In the genomic region with DNA sequence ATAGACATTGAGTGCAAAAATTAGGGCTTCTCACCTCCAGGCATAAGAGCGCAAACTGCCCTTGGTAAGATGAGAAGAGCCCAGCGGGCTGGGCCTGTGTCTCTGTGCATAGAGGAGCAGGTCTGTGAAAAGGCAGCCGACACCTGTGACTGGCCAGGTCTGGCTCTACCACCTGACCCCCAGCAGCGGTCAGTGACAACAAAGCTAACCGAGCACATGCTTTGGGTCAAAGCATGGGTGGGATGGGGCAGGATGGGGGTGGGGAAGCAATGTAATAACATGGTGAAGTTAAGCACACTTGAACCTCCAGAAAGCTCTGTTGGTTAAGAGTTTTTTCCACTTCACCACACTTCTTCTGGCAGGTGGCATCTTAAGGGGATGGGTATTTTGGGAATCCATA, we compare ENCODE assay signal across 14 cellular contexts. TPM values are rescaled to one million over a fixed set of nuclear protein-coding genes. Genes with fewer than 3 reads are reported as not detected.
DNase-seq lines count a peak whose midpoint lies in the region; ATAC-seq, FAIRE-seq and TF ChIP-seq lines count a peak whose summit lies in the region.
"Had no signal": no experiment of that assay in that cellular context is flagged by ENCODE, and none has a peak within 500 bp of the region (broad histone marks: within the 10 kb centered on the region; RNA-seq: fewer than 3 reads in every experiment).

No MANE protein-coding gene starts in this region.

- ATAC-seq in effector memory CD8-positive, alpha-beta T cell (replicated peaks): no peak
- ATAC-seq in stimulated activated effector memory CD8-positive, alpha-beta T cell treated with anti-CD3 and anti-CD28 coated beads, Interleukin-12 subunit alpha, Interleukin-12 subunit beta, amount 100 ng/mL, for 72 hours: no peak
- no peak for ATAC-seq in GM19023 (IDR thresholded peaks at IDR 0.05; ENCODE audit: unreplicated experiment)
- ATAC-seq in GM19328 (IDR thresholded peaks at IDR 0.05; ENCODE audit: unreplicated experiment): no peak
- ATAC-seq: GM23338 had no signal

- no peaks in the 10 kb centered on the region for H3K9me3 ChIP-seq in CD8-positive, alpha-beta memory T cell (ENCODE audit: low read length)
- H3K9me3 ChIP-seq: BLaER1 treated with 17β-estradiol and CSF1 and Interleukin-3, amounts not matched to agents 10 nM and 100 nM; HAP-1 had no signal

- peaks cover 15% of the 10 kb centered on the region for H3K4me1 ChIP-seq in CD8-positive, alpha-beta memory T cell (ENCODE audit: insufficient read depth, low read length)

- no peak overlapping the region for H3K4me3 ChIP-seq in CD8-positive, alpha-beta memory T cell (ENCODE audit: low read length)
- H3K4me3 ChIP-seq: BLaER1 treated with 17β-estradiol and CSF1 and Interleukin-3, amounts not matched to agents 10 nM and 100 nM; GM23338; HAP-1 had no signal

- H3K36me3 Mint-ChIP-seq in CD8-positive, alpha-beta memory T cell: no peaks in the 10 kb centered on the region
- peaks cover 16% of the 10 kb centered on the region for H3K36me3 Mint-ChIP-seq in effector memory CD8-positive, alpha-beta T cell (ENCODE audit: insufficient read depth)
- no peaks in the 10 kb centered on the region for H3K36me3 Mint-ChIP-seq in stimulated activated effector memory CD8-positive, alpha-beta T cell treated with anti-CD3 and anti-CD28 coated beads, Interleukin-12 subunit alpha, Interleukin-12 subunit beta, amount 100 ng/mL, for 72 hours
- H3K36me3 Mint-ChIP-seq: CD4-positive, CD25-positive, alpha-beta regulatory T cell had no signal

- H3K27me3 ChIP-seq in CD8-positive, alpha-beta memory T cell (ENCODE audit: insufficient read depth, low read length, poor library complexity, severe bottlenecking): no peaks in the 10 kb centered on the region
- H3K27me3 ChIP-seq: BLaER1 treated with 17β-estradiol and CSF1 and Interleukin-3, amounts not matched to agents 10 nM and 100 nM had no signal

- no peaks in the 10 kb centered on the region for H3K9me3 Mint-ChIP-seq in CD8-positive, alpha-beta memory T cell
- H3K9me3 Mint-ChIP-seq in effector memory CD8-positive, alpha-beta T cell: no peaks in the 10 kb centered on the region
- no peaks in the 10 kb centered on the region for H3K9me3 Mint-ChIP-seq in stimulated activated effector memory CD8-positive, alpha-beta T cell treated with anti-CD3 and anti-CD28 coated beads, Interleukin-12 subunit alpha, Interleukin-12 subunit beta, amount 100 ng/mL, for 72 hours
- H3K9me3 Mint-ChIP-seq: GM23338 had no signal

- TF ChIP-seq POLR2A in GM12891 (IDR thresholded peaks at IDR 0.05; ENCODE audit: low read depth, low read length): no peak

- CTCF ChIA-PET in CD8-positive, alpha-beta memory T cell (lab: Charles Lee): no interaction called here

- H3K27ac Mint-ChIP-seq in CD8-positive, alpha-beta memory T cell: peak overlapping the region in 7 of 8 donors; percentile 24 to 99 (median 68)
- H3K27ac Mint-ChIP-seq in effector memory CD8-positive, alpha-beta T cell: peak overlapping the region; percentile 16 to 44
- peak overlapping the region; percentile 67 for H3K27ac Mint-ChIP-seq in stimulated activated effector memory CD8-positive, alpha-beta T cell treated with anti-CD3 and anti-CD28 coated beads, Interleukin-12 subunit alpha, Interleukin-12 subunit beta, amount 100 ng/mL, for 72 hours
- H3K27ac Mint-ChIP-seq: CD4-positive, CD25-positive, alpha-beta regulatory T cell; GM23338 had no signal

- no peak overlapping the region for H3K27ac ChIP-seq in CD8-positive, alpha-beta memory T cell (ENCODE audit: low read depth, low read length)
- H3K27ac ChIP-seq: BLaER1 treated with 17β-estradiol and CSF1 and Interleukin-3, amounts not matched to agents 10 nM and 100 nM had no signal

- peak; percentile 67 for FAIRE-seq in GM12891 (lab: Jason Lieb, UNC)

- H3K27me3 Mint-ChIP-seq in CD8-positive, alpha-beta memory T cell: no peaks in the 10 kb centered on the region
- no peaks in the 10 kb centered on the region for H3K27me3 Mint-ChIP-seq in effector memory CD8-positive, alpha-beta T cell
- H3K27me3 Mint-ChIP-seq: CD4-positive, CD25-positive, alpha-beta regulatory T cell had no signal

- H3K4me1 Mint-ChIP-seq in CD8-positive, alpha-beta memory T cell: peaks cover 44 to 61% (median 54%) of the 10 kb centered on the region in 3 donors
- H3K4me1 Mint-ChIP-seq in effector memory CD8-positive, alpha-beta T cell (ENCODE audit: low read depth in 2 of 2): peaks cover 16 to 36% of the 10 kb centered on the region in 2 donors
- H3K4me1 Mint-ChIP-seq in stimulated activated effector memory CD8-positive, alpha-beta T cell treated with anti-CD3 and anti-CD28 coated beads, Interleukin-12 subunit alpha, Interleukin-12 subunit beta, amount 100 ng/mL, for 72 hours: peaks cover 40% of the 10 kb centered on the region

- no peaks in the 10 kb centered on the region for H3K36me3 ChIP-seq in CD8-positive, alpha-beta memory T cell (ENCODE audit: insufficient read depth, low read length)
- H3K36me3 ChIP-seq: BLaER1 treated with 17β-estradiol and CSF1 and Interleukin-3, amounts not matched to agents 10 nM and 100 nM; HAP-1 had no signal

- no peak for DNase-seq in CD8-positive, alpha-beta memory T cell
- DNase-seq in GM12891 (ENCODE audit: insufficient read length, low spot score): no peak
- DNase-seq in effector memory CD8-positive, alpha-beta T cell: no peak
- no peak for DNase-seq in stimulated activated effector memory CD8-positive, alpha-beta T cell treated with anti-CD3 and anti-CD28 coated beads, Interleukin-12 subunit alpha, Interleukin-12 subunit beta, amount 100 ng/mL, for 72 hours (ENCODE audit: low spot score in 2 of 2)
- DNase-seq in activated CD4-positive, alpha-beta T cell treated with anti-CD3 and anti-CD28 coated beads, Interleukin-2, amount 50 U/mL, for 1 hour: no peak
- DNase-seq: ACHN; Calu3; CD4-positive, CD25-positive, alpha-beta regulatory T cell; DMS 273 treated with DMSO at 0.1 percent for 48 hours had no signal

- POLR2A ChIA-PET in CD8-positive, alpha-beta memory T cell (lab: Charles Lee): no interaction called here

- H3K4me3 Mint-ChIP-seq in CD8-positive, alpha-beta memory T cell: peak overlapping the region in 3 of 7 donors; percentile 19 to 74 (median 25)
- peak overlapping the region in 1 of 2 donors; percentile 70 for H3K4me3 Mint-ChIP-seq in effector memory CD8-positive, alpha-beta T cell
- H3K4me3 Mint-ChIP-seq in stimulated activated effector memory CD8-positive, alpha-beta T cell treated with anti-CD3 and anti-CD28 coated beads, Interleukin-12 subunit alpha, Interleukin-12 subunit beta, amount 100 ng/mL, for 72 hours: no peak overlapping the region
- H3K4me3 Mint-ChIP-seq: CD4-positive, CD25-positive, alpha-beta regulatory T cell; GM23338 had no signal

TF ChIP-seq in GM12891, 5 proteins besides CTCF, POLR2A, EP300 and RAD21:
- TF ChIP-seq PAX5 (IDR thresholded peaks at IDR 0.05; ENCODE audit: insufficient read depth, low read length, severe bottlenecking): no peak
- TF ChIP-seq TAF1 (IDR thresholded peaks at IDR 0.05; ENCODE audit: low read depth, low read length): no peak
- no peak for TF ChIP-seq POU2F2 (IDR thresholded peaks at IDR 0.05; ENCODE audit: low read depth, low read length)
- TF ChIP-seq SPI1 (IDR thresholded peaks at IDR 0.05; ENCODE audit: low read depth, low read length): no peak
- no peak for TF ChIP-seq POLR2AphosphoS5 (IDR thresholded peaks at IDR 0.05; ENCODE audit: low read depth, low read length)

RNA-seq across cellular contexts. Expression of a gene that starts 29.3 kb away (rescaled TPM):
- total RNA-seq in CD8-positive, alpha-beta memory T cell: 1 to 10 TPM; 4.5 to 4.9 TPM
- polyA plus RNA-seq in CD8-positive, alpha-beta memory T cell: 15.7 TPM
- 26.3 TPM for polyA plus RNA-seq in GM12891 (2012; ENCODE audit: low read depth, missing spikeins)
